Comparison of ENCODE assay signal across 8 cellular contexts in genomic region chrX:40108959-40109287, GRCh38. TPM values are rescaled to one million over a fixed set of nuclear protein-coding genes. Genes with fewer than 3 reads are reported as not detected.
DNase-seq lines count a peak whose midpoint lies in the region; ATAC-seq and TF ChIP-seq lines count a peak whose summit lies in the region.

No MANE protein-coding gene starts in this region.

- H3K27ac Mint-ChIP-seq in HFFc6: no peak overlapping the region

- H3K27me3 ChIP-seq in BJ (ENCODE audit: control insufficient read depth, insufficient read depth, low read length): no peaks in the 10 kb centered on the region

- H3K4me3 ChIP-seq in BJ (ENCODE audit: low read depth, low read length): peak overlapping the region; percentile 42

- no peaks in the 10 kb centered on the region for H3K27me3 Mint-ChIP-seq in HFFc6 (ENCODE audit: insufficient read depth)

- H3K4me1 Mint-ChIP-seq in HFFc6 (ENCODE audit: low read depth): peaks cover 16% of the 10 kb centered on the region

- in situ Hi-C loops in SK-MEL-5 (cut with HindIII; ENCODE audit: low pct_unique_long_range_greater_than_20kb, low sequenced_read_pairs): no loop called here

- H3K36me3 ChIP-seq in BJ (ENCODE audit: control insufficient read depth, insufficient read depth, low read length): no peaks in the 10 kb centered on the region

- DNase-seq in BJ (ENCODE audit: low read depth): no peak
- peak; percentile 58 for DNase-seq in HFFc6
- DNase-seq in SK-MEL-5 (ENCODE audit: low read depth, low spot score): peak; percentile 62
- DNase-seq in amniotic epithelial cell (ENCODE audit: low read depth): peak; percentile 75
- DNase-seq in left cardiac atrium: peak; percentile 84
- peak; percentile 23 for DNase-seq in pons (ENCODE audit: low spot score)

- TF ChIP-seq CTCF in BJ (IDR thresholded peaks at IDR 0.05; ENCODE audit: insufficient read depth, low read depth, low read length): no peak
- TF ChIP-seq CTCF in HFFc6 (IDR thresholded peaks at IDR 0.05): no peak

- peak overlapping the region; percentile 58; the same call in 1 of the 2 replicates for H3K4me3 Mint-ChIP-seq in HFFc6

- H3K36me3 Mint-ChIP-seq in HFFc6 (ENCODE audit: low read depth): no peaks in the 10 kb centered on the region

- POLR2A ChIA-PET in BJ (lab: Charles Lee): no interaction called here

- CTCF ChIA-PET in BJ (lab: Yijun Ruan, JAX): interaction anchor here (1.2 kb wide), 1 partner anchor 23 kb away, joined by 3 read pairs; no protein-coding TSS in a partner anchor

- intact Hi-C loops in left cardiac atrium (cut with DNase I): loop anchor here (5.0 kb wide), 2 partner anchors 43 to 48 kb away; no protein-coding TSS in a partner anchor

- ATAC-seq in left cardiac atrium (peak; percentile 51 to 71), GM19023 (IDR thresholded peaks at IDR 0.05; ENCODE audit: unreplicated experiment) (no peak), GM21447 (IDR thresholded peaks at IDR 0.05; ENCODE audit: unreplicated experiment) (no peak)

- no peaks in the 10 kb centered on the region for H3K9me3 Mint-ChIP-seq in HFFc6

RNA-seq across cellular contexts. Expression of gene BCOR, which starts 11.2 kb away (rescaled TPM):
- 5.6 TPM in 2 replicates for polyA plus RNA-seq in BJ (2011; rRNA removed)
- polyA minus RNA-seq in BJ (2011; rRNA and poly(A)+ RNA removed): 10.2 and 16.9 TPM in 2 replicates
- 10 to 100 TPM; 15.0 to 20.3 (median 18.3) TPM for total RNA-seq in HFFc6 (2021; fragmentation: NEBNext Ultra II Directional; extraction: Animal tissue kit (Norgen Biotek cat#: 25700))
- total RNA-seq in SK-MEL-5 (2014; rRNA removed; shearing (Covaris generic)): 21.2 and 24.3 TPM in 2 replicates
- polyA plus RNA-seq in SK-MEL-5 (2015; cell fraction: cytosol; rRNA removed): 29.3 and 41.3 TPM in 2 replicates
- polyA plus RNA-seq in SK-MEL-5 (2015; cell fraction: nucleus; rRNA removed): 14.4 and 20.7 TPM in 2 replicates
- 10 to 100 TPM; 10.8 to 21.6 TPM for total RNA-seq in left cardiac atrium

Comparison
In these comparisons a context has a peak if more than half of its experiments do, and no peak if none do; other contexts are left out.
1. ATAC-seq: peak in left cardiac atrium (2 of 2); none in GM19023 (single experiment) and GM21447 (single experiment).